Comparison of ENCODE assay signal across 19 cellular contexts in genomic region chr12:16622315-16622714, GRCh38. TPM values are rescaled to one million over a fixed set of nuclear protein-coding genes. Genes with fewer than 3 reads are reported as not detected.
DNase-seq lines count a peak whose midpoint lies in the region; ATAC-seq and TF ChIP-seq lines count a peak whose summit lies in the region.
"Had no signal": no experiment of that assay in that cellular context is flagged by ENCODE, and none has a peak within 500 bp of the region (broad histone marks: within the 10 kb centered on the region; RNA-seq: fewer than 3 reads in every experiment).

No MANE protein-coding gene starts in this region.

- intact Hi-C loops in gastrocnemius medialis (cut with DNase I; ENCODE audit: low total_unique reads), result no loop called here

- TF ChIP-seq CTCF in gastrocnemius medialis (IDR thresholded peaks at IDR 0.05 in 4 of 5, conservative IDR thresholded peaks at IDR 0.05 in 1 of 5), result no peak

- H3K36me3 ChIP-seq in gastrocnemius medialis, result no peaks in the 10 kb centered on the region
- H3K36me3 ChIP-seq: heart left ventricle had no signal

- no peaks in the 10 kb centered on the region for H3K27me3 ChIP-seq in gastrocnemius medialis
- H3K27me3 ChIP-seq: heart left ventricle had no signal

- in situ Hi-C loops in gastrocnemius medialis (cut with MboI; ENCODE audit: low sequenced_read_pairs in 4 of 4), result no loop called here

- no peak for TF ChIP-seq POLR2A in gastrocnemius medialis (IDR thresholded peaks at IDR 0.05)

- DNase-seq in myocyte (ENCODE audit: low read depth), result peak; percentile 18
- no peak for DNase-seq in NK-92 treated with Interleukin-12 subunit alpha and Interleukin-12 subunit beta, amount 100 ng/mL, for 24 hours (lab: John Stamatoyannopoulos, UW)
- no peak for DNase-seq in gastrocnemius medialis
- DNase-seq in stimulated activated CD4-positive, alpha-beta T cell treated with anti-CD3 and anti-CD28 coated beads, Interleukin-2, amount 100 ng/mL, for 24 hours, result no peak
- DNase-seq: activated CD4-positive, alpha-beta memory T cell treated with anti-CD3 and anti-CD28 coated beads, Interleukin-2, amount 10 ng/mL, durations not matched to agents 7 days and 5 days; activated T-cell treated with anti-CD3 and anti-CD28 coated beads, Interleukin-2, amount 50 U/mL, for 72 hours; heart left ventricle; mammary epithelial cell; NCI-H774; stimulated activated CD4-positive, alpha-beta T cell treated with anti-CD3 and anti-CD28 coated beads, Interleukin-12 subunit alpha, Interleukin-12 subunit beta, amount 100 ng/mL, for 4 hours; stimulated activated naive CD4-positive, alpha-beta T cell treated with Interleukin-2 at 50 U/mL for 16 hours; trophoblast cell had no signal

- H3K4me3 ChIP-seq in gastrocnemius medialis, result no peak overlapping the region
- H3K4me3 ChIP-seq: heart left ventricle had no signal

- H3K27ac ChIP-seq in gastrocnemius medialis, result no peak overlapping the region
- H3K27ac ChIP-seq: heart left ventricle, VCaP had no signal

- ATAC-seq in GM18502 (IDR thresholded peaks at IDR 0.05; ENCODE audit: poor library complexity, unreplicated experiment) (peak; percentile 58), GM19467 (IDR thresholded peaks at IDR 0.05; ENCODE audit: unreplicated experiment) (peak; percentile 53), HG03565 (IDR thresholded peaks at IDR 0.05; ENCODE audit: unreplicated experiment) (peak; percentile 51), gastrocnemius medialis (no peak)
- ATAC-seq: activated T-cell treated with anti-CD3 and anti-CD28 coated beads, Interleukin-2, amount 50 U/mL, for 72 hours; heart left ventricle had no signal

- no peaks in the 10 kb centered on the region for H3K4me1 ChIP-seq in gastrocnemius medialis
- H3K4me1 ChIP-seq: heart left ventricle had no signal

- no peaks in the 10 kb centered on the region for H3K9me3 ChIP-seq in gastrocnemius medialis

RNA-seq across cellular contexts. Expression of gene LMO3, which starts 16.4 kb away (rescaled TPM):
- total RNA-seq in myocyte (50.6 and 57.6 TPM in 2 replicates), gastrocnemius medialis (1 to 10 TPM in 3 of 4 donors, under 1 TPM in 1; 0.81 to 4.6 (median 1.5) TPM)
- 8.9 TPM for polyA plus RNA-seq in myocyte (2012)
- total RNA-seq: activated CD4-positive, alpha-beta memory T cell treated with anti-CD3 and anti-CD28 coated beads, Interleukin-2, amount 10 ng/mL, durations not matched to agents 7 days and 5 days; activated T-cell treated with anti-CD3 and anti-CD28 coated beads, Interleukin-2, amount 50 U/mL, for 72 hours; M059J; mammary epithelial cell; T-helper 1 cell treated with Interleukin-12 subunit alpha and Interleukin-12 subunit beta and Interleukin-4 antibody, amounts not matched to agents 30 ng/mL and 1 ng/mL, for 36 hours had no signal
- polyA plus RNA-seq: BJ had no signal

Comparison
In these comparisons a context has a peak if more than half of its experiments do, and no peak if none do; other contexts are left out.
1. ATAC-seq: peak in GM18502 (single experiment), GM19467 (single experiment) and HG03565 (single experiment); none in gastrocnemius medialis (0 of 2).